Comparison of ENCODE assay signal across 9 cellular contexts in genomic region chr1:113981962-113982931, GRCh38. TPM values are rescaled to one million over a fixed set of nuclear protein-coding genes. Genes with fewer than 3 reads are reported as not detected.
DNase-seq lines count a peak whose midpoint lies in the region; ATAC-seq and TF ChIP-seq lines count a peak whose summit lies in the region.
"Had no signal": no experiment of that assay in that cellular context is flagged by ENCODE, and none has a peak within 500 bp of the region (broad histone marks: within the 10 kb centered on the region; RNA-seq: fewer than 3 reads in every experiment).

No MANE protein-coding gene starts in this region.

- no peaks in the 10 kb centered on the region for H3K9me3 ChIP-seq in cardiac muscle cell (ENCODE audit: low read depth)

- H3K4me1 Mint-ChIP-seq in natural killer cell treated with Interleukin-12 subunit alpha and Interleukin-12 subunit beta and Interleukin-15 and Interleukin-18, amount 100 ng/mL, for 72 hours (ENCODE audit: low read depth in 2 of 2) = peaks cover 18 to 25% of the 10 kb centered on the region in 2 donors

- no peaks in the 10 kb centered on the region for H3K36me3 Mint-ChIP-seq in natural killer cell treated with Interleukin-12 subunit alpha and Interleukin-12 subunit beta and Interleukin-15 and Interleukin-18, amount 100 ng/mL, for 72 hours

- no peak for TF ChIP-seq CTCF in cardiac muscle cell (IDR thresholded peaks at IDR 0.05; ENCODE audit: low read depth, low read length)

- ATAC-seq in sciatic nerve = peak; percentile 85
- no peak for ATAC-seq in natural killer cell treated with Interleukin-12 subunit alpha and Interleukin-12 subunit beta and Interleukin-15 and Interleukin-18, amount 100 ng/mL, for 72 hours

- no peak overlapping the region for H3K27ac ChIP-seq in cardiac muscle cell

- DNase-seq in GM03348 (ENCODE audit: low spot score) = peak; percentile 91
- peak; percentile 45 for DNase-seq in SKM-1 treated with dmso at 0.1 percent for 144 hours (lab: John Stamatoyannopoulos, UW; ENCODE audit: unreplicated experiment)
- peak; percentile 10 to 96 for DNase-seq in cardiac muscle cell (ENCODE audit: low read depth in 1 of 2, low spot score in 1 of 2)
- DNase-seq in sciatic nerve (ENCODE audit: low spot score) = peak; percentile 81
- no peak for DNase-seq in AML-193 (lab: John Stamatoyannopoulos, UW)
- no peak for DNase-seq in dermis blood vessel endothelial cell
- DNase-seq in NCI-H1092 treated with DMSO at 0.1 percent for 48 hours (lab: John Stamatoyannopoulos, UW) = no peak
- no peak for DNase-seq in natural killer cell treated with Interleukin-12 subunit alpha and Interleukin-12 subunit beta and Interleukin-15 and Interleukin-18, amount 100 ng/mL, for 72 hours (ENCODE audit: low spot score)
- DNase-seq: NCI-H524 had no signal

- H3K27me3 Mint-ChIP-seq in natural killer cell treated with Interleukin-12 subunit alpha and Interleukin-12 subunit beta and Interleukin-15 and Interleukin-18, amount 100 ng/mL, for 72 hours = no peaks in the 10 kb centered on the region

- H3K27me3 ChIP-seq in cardiac muscle cell = no peaks in the 10 kb centered on the region

- H3K4me1 ChIP-seq in cardiac muscle cell (ENCODE audit: low read depth) = peaks cover 21% of the 10 kb centered on the region

- no peaks in the 10 kb centered on the region for H3K9me3 Mint-ChIP-seq in natural killer cell treated with Interleukin-12 subunit alpha and Interleukin-12 subunit beta and Interleukin-15 and Interleukin-18, amount 100 ng/mL, for 72 hours

- H3K4me3 Mint-ChIP-seq in natural killer cell treated with Interleukin-12 subunit alpha and Interleukin-12 subunit beta and Interleukin-15 and Interleukin-18, amount 100 ng/mL, for 72 hours = no peak overlapping the region

- H3K27ac Mint-ChIP-seq in natural killer cell treated with Interleukin-12 subunit alpha and Interleukin-12 subunit beta and Interleukin-15 and Interleukin-18, amount 100 ng/mL, for 72 hours = peak overlapping the region in 1 of 2 donors; percentile 67

- intact Hi-C loops in sciatic nerve (cut with DNase I) = loop anchor here (10.0 kb wide), 1 partner anchor 303 kb away; no protein-coding TSS in a partner anchor

- H3K4me3 ChIP-seq in cardiac muscle cell = no peak overlapping the region

- no peaks in the 10 kb centered on the region for H3K36me3 ChIP-seq in cardiac muscle cell

RNA-seq across cellular contexts. Expression of gene OLFML3, which starts 3.0 kb away (rescaled TPM):
- total RNA-seq in cardiac muscle cell = 15.4 and 16.0 TPM in 2 replicates
- 9.7 and 13.5 TPM in 2 replicates for polyA plus RNA-seq in cardiac muscle cell
- total RNA-seq in sciatic nerve = 46.0 TPM
- total RNA-seq in dermis blood vessel endothelial cell = 7.3 and 21.5 TPM in 2 replicates
- 1 to 10 TPM in 1 of 2 donors, under 1 TPM in 1; 0.59 to 1.2 TPM for total RNA-seq in natural killer cell treated with Interleukin-12 subunit alpha and Interleukin-12 subunit beta and Interleukin-15 and Interleukin-18, amount 100 ng/mL, for 72 hours

RNA-seq across cellular contexts. Expression of gene HIPK1, which starts 53.1 kb away (rescaled TPM):
- total RNA-seq in cardiac muscle cell = 23.4 and 27.7 TPM in 2 replicates
- polyA plus RNA-seq in cardiac muscle cell = 14.1 and 19.3 TPM in 2 replicates
- 91.2 TPM for total RNA-seq in sciatic nerve
- total RNA-seq in dermis blood vessel endothelial cell = 36.8 and 50.4 TPM in 2 replicates
- total RNA-seq in natural killer cell treated with Interleukin-12 subunit alpha and Interleukin-12 subunit beta and Interleukin-15 and Interleukin-18, amount 100 ng/mL, for 72 hours = 100 to 1,000 TPM in 1 of 2 donors, 10 to 100 TPM in 1; 80.6 to 110 TPM

Comparison
In these comparisons a context has a peak if more than half of its experiments do, and no peak if none do; other contexts are left out.
1. DNase-seq: peak in GM03348 (single experiment), SKM-1 treated with dmso at 0.1 percent for 144 hours (single experiment), cardiac muscle cell (2 of 2) and sciatic nerve (single experiment); none in AML-193 (0 of 2), dermis blood vessel endothelial cell (single experiment), NCI-H1092 treated with DMSO at 0.1 percent for 48 hours (single experiment) and natural killer cell treated with Interleukin-12 subunit alpha and Interleukin-12 subunit beta and Interleukin-15 and Interleukin-18, amount 100 ng/mL, for 72 hours (single experiment).